ENCODE assay signal across 23 cellular contexts in the genomic region with DNA sequence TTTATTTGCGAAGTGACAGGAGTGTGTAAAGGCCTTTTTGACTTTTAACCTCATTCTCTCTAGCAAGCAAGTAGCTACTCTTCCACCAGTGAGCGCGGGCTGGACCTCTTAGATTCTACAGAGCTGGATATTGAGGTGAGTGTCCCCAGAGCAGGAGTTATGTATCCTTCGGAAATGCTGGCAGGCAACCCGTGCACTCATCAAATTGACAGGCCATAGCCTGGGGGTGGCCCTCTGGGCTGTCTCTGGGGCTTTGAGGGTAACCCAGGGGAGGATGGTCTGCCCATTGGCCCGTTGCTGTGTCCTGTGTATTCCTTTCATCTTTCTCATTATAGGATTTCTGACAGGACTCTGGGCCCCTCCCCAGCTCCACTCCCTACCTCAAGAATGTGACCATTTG. TPM values are rescaled to one million over a fixed set of nuclear protein-coding genes. Genes with fewer than 3 reads are reported as not detected.
A peak's percentile ranks its signal among the peaks of the same experiment; 100 is the strongest.
DNase-seq lines count a peak whose midpoint lies in the region; ATAC-seq and TF ChIP-seq lines count a peak whose summit lies in the region.
"Had no signal": no experiment of that assay in that cellular context is flagged by ENCODE, and none has a peak within 500 bp of the region (broad histone marks: within the 10 kb centered on the region; RNA-seq: fewer than 3 reads in every experiment).

No MANE protein-coding gene starts in this region.

- CTCF ChIA-PET in activated B cell treated with CpG ODN at 0.5 μM for 24 hours (lab: Charles Lee) = interaction anchor here (1.0 to 3.0 kb wide), 4 partner anchors 11 to 83 kb away, joined by 3 to 13 read pairs (median 3); no protein-coding TSS in a partner anchor

- no peaks in the 10 kb centered on the region for H3K27me3 ChIP-seq in breast epithelium

- peaks cover 75% of the 10 kb centered on the region for H3K4me1 Mint-ChIP-seq in activated naive CD4-positive, alpha-beta T cell treated with anti-CD3 and anti-CD28 coated beads, Interleukin-2, amount 50 U/mL, for 24 hours
- peaks cover 89% of the 10 kb centered on the region for H3K4me1 Mint-ChIP-seq in activated B cell treated with CpG ODN at 0.5 μM for 24 hours
- H3K4me1 Mint-ChIP-seq in naive thymus-derived CD8-positive, alpha-beta T cell = peaks cover 42 to 86% (median 78%) of the 10 kb centered on the region in 4 donors

- H3K9me3 ChIP-seq in breast epithelium = no peaks in the 10 kb centered on the region
- H3K9me3 ChIP-seq: SJSA1 had no signal

- TF ChIP-seq CTCF in activated B cell treated with CpG ODN at 0.5 μM for 24 hours (IDR thresholded peaks at IDR 0.05) = no peak
- TF ChIP-seq CTCF in breast epithelium (IDR thresholded peaks at IDR 0.05) = no peak

- H3K4me3 Mint-ChIP-seq in activated naive CD4-positive, alpha-beta T cell treated with anti-CD3 and anti-CD28 coated beads, Interleukin-2, amount 50 U/mL, for 24 hours = no peak overlapping the region
- peak overlapping the region; percentile 32 for H3K4me3 Mint-ChIP-seq in activated B cell treated with CpG ODN at 0.5 μM for 24 hours
- peak overlapping the region in 1 of 10 donors; percentile 38 for H3K4me3 Mint-ChIP-seq in naive thymus-derived CD8-positive, alpha-beta T cell
- H3K4me3 Mint-ChIP-seq: activated CD8-positive, alpha-beta T cell treated with anti-CD3 and anti-CD28 coated beads, Interleukin-2, amount 10 ng/mL, durations not matched to agents 7 days and 5 days; mesothelial cell of epicardium; T-helper 2 cell treated with Interferon-gamma antibody and Interleukin-4, amounts not matched to agents 5 μg/mL and 100 μg/mL, for 36 hours had no signal

- H3K4me1 ChIP-seq in breast epithelium = no peaks in the 10 kb centered on the region
- H3K4me1 ChIP-seq: SJSA1 had no signal

- H3K36me3 ChIP-seq in breast epithelium = no peaks in the 10 kb centered on the region
- H3K36me3 ChIP-seq: SJSA1 had no signal

- H3K27ac ChIP-seq in breast epithelium = no peak overlapping the region
- H3K27ac ChIP-seq: SJSA1 had no signal

- H3K27me3 Mint-ChIP-seq in activated naive CD4-positive, alpha-beta T cell treated with anti-CD3 and anti-CD28 coated beads, Interleukin-2, amount 50 U/mL, for 24 hours = no peaks in the 10 kb centered on the region
- H3K27me3 Mint-ChIP-seq in activated B cell treated with CpG ODN at 0.5 μM for 24 hours = no peaks in the 10 kb centered on the region
- no peaks in the 10 kb centered on the region for H3K27me3 Mint-ChIP-seq in naive thymus-derived CD8-positive, alpha-beta T cell

- H3K9me3 Mint-ChIP-seq in activated naive CD4-positive, alpha-beta T cell treated with anti-CD3 and anti-CD28 coated beads, Interleukin-2, amount 50 U/mL, for 24 hours = no peaks in the 10 kb centered on the region
- H3K9me3 Mint-ChIP-seq in activated B cell treated with CpG ODN at 0.5 μM for 24 hours = no peaks in the 10 kb centered on the region
- no peaks in the 10 kb centered on the region for H3K9me3 Mint-ChIP-seq in naive thymus-derived CD8-positive, alpha-beta T cell
- H3K9me3 Mint-ChIP-seq: mesothelial cell of epicardium; T-helper 2 cell treated with Interferon-gamma antibody and Interleukin-4, amounts not matched to agents 5 μg/mL and 100 μg/mL, for 36 hours had no signal

- POLR2A ChIA-PET in activated B cell treated with CpG ODN at 0.5 μM for 24 hours (lab: Charles Lee) = interaction anchor here (0.9 to 2.0 kb wide), 4 partner anchors 13 to 22 kb away, joined by 3 to 9 read pairs (median 4); no protein-coding TSS in a partner anchor
- POLR2A ChIA-PET in naive thymus-derived CD8-positive, alpha-beta T cell (lab: Charles Lee) = interaction anchor here (0.6 to 3.0 kb wide), 3 partner anchors 65 to 747 kb away, joined by 3 to 10 read pairs (median 5); partner anchors contain the start of gene LAMTOR4

- no peak overlapping the region for H3K4me3 ChIP-seq in breast epithelium
- H3K4me3 ChIP-seq: SJSA1 had no signal

- H3K36me3 Mint-ChIP-seq in activated naive CD4-positive, alpha-beta T cell treated with anti-CD3 and anti-CD28 coated beads, Interleukin-2, amount 50 U/mL, for 24 hours = peaks cover 2% of the 10 kb centered on the region
- peaks cover 4% of the 10 kb centered on the region for H3K36me3 Mint-ChIP-seq in activated B cell treated with CpG ODN at 0.5 μM for 24 hours (ENCODE audit: low read depth)
- no peaks in the 10 kb centered on the region for H3K36me3 Mint-ChIP-seq in naive thymus-derived CD8-positive, alpha-beta T cell
- H3K36me3 Mint-ChIP-seq: mesothelial cell of epicardium had no signal

- intact Hi-C loops in activated B cell treated with CpG ODN at 0.5 μM for 24 hours (cut with micrococcal nuclease) (loop anchor here (5.0 kb wide), 1 partner anchor 36 kb away; the partner anchor contains the start of genes GPC2 and STAG3), breast epithelium (cut with DNase I; ENCODE audit: low total_unique reads) (no loop called here)

- peak overlapping the region; percentile 62 for H3K27ac Mint-ChIP-seq in activated naive CD4-positive, alpha-beta T cell treated with anti-CD3 and anti-CD28 coated beads, Interleukin-2, amount 50 U/mL, for 24 hours
- peak overlapping the region; percentile 74 for H3K27ac Mint-ChIP-seq in activated B cell treated with CpG ODN at 0.5 μM for 24 hours
- H3K27ac Mint-ChIP-seq in naive thymus-derived CD8-positive, alpha-beta T cell = peak overlapping the region; percentile 75 to 97 (median 88)
- H3K27ac Mint-ChIP-seq: mesothelial cell of epicardium had no signal

- ATAC-seq in activated B cell treated with CpG ODN at 0.5 μM for 24 hours (ENCODE audit: low read depth) (no peak), GM21390 (IDR thresholded peaks at IDR 0.05; ENCODE audit: unreplicated experiment) (no peak)
- ATAC-seq in naive thymus-derived CD8-positive, alpha-beta T cell = no peak
- ATAC-seq: activated CD8-positive, alpha-beta T cell treated with anti-CD3 and anti-CD28 coated beads, Interleukin-2, amount 10 ng/mL, durations not matched to agents 7 days and 5 days had no signal

- TF ChIP-seq POLR2A in breast epithelium (IDR thresholded peaks at IDR 0.05) = no peak

- no peak for DNase-seq in activated naive CD4-positive, alpha-beta T cell treated with Interleukin-2 at 50 U/mL for 16 hours
- DNase-seq in activated B cell treated with CpG ODN at 0.5 μM for 24 hours (no peak), breast epithelium (ENCODE audit: low spot score in 2 of 2) (no peak), SHP77 (lab: John Stamatoyannopoulos, UW) (no peak), NCI-H2029 (lab: John Stamatoyannopoulos, UW) (no peak)
- no peak for DNase-seq in naive thymus-derived CD8-positive, alpha-beta T cell
- DNase-seq: ACHN; activated T-cell treated with anti-CD3 and anti-CD28 coated beads, Interleukin-2, amount 50 U/mL, for 48 hours; cortex of kidney; head of caudate nucleus; NCI-H1694 treated with DMSO at 0.1 percent for 48 hours; NCI-H226; NCI-H774; OCI-M1; stimulated activated CD4-positive, alpha-beta T cell treated with anti-CD3 and anti-CD28 coated beads, Interleukin-4, amount 100 ng/mL, for 4 hours had no signal

RNA-seq across cellular contexts. Expression of gene PVRIG, which starts 6.1 kb away (rescaled TPM):
- total RNA-seq in activated B cell treated with CpG ODN at 0.5 μM for 24 hours (17.1 and 20.0 TPM in 2 replicates), breast epithelium (1 to 10 TPM in 1 of 3 donors, under 1 TPM in 2; 0.32 to 1.2 (median 0.66) TPM)
- 10 to 100 TPM; 81.5 to 83.8 TPM for total RNA-seq in naive thymus-derived CD8-positive, alpha-beta T cell
- polyA plus RNA-seq in naive thymus-derived CD8-positive, alpha-beta T cell = 10 to 100 TPM; 79.1 to 85.4 (median 84.7) TPM
- total RNA-seq: H4, mesothelial cell of epicardium, pulmonary artery endothelial cell had no signal

RNA-seq across cellular contexts. Expression of gene STAG3, which starts 36.0 kb away (rescaled TPM):
- total RNA-seq in activated B cell treated with CpG ODN at 0.5 μM for 24 hours = 41.3 and 42.4 TPM in 2 replicates
- 10 to 100 TPM; 12.0 to 12.1 TPM for total RNA-seq in naive thymus-derived CD8-positive, alpha-beta T cell
- 1 to 10 TPM; 6.0 to 8.6 (median 6.9) TPM for polyA plus RNA-seq in naive thymus-derived CD8-positive, alpha-beta T cell
- 1 to 10 TPM in 2 of 3 donors, under 1 TPM in 1; 0.80 to 3.3 (median 1.3) TPM for total RNA-seq in breast epithelium

RNA-seq across cellular contexts. Expression of gene GPC2, which starts 36.5 kb away (rescaled TPM):
- 5.0 and 5.1 TPM in 2 replicates for total RNA-seq in activated B cell treated with CpG ODN at 0.5 μM for 24 hours
- total RNA-seq in naive thymus-derived CD8-positive, alpha-beta T cell = 10 to 100 TPM; 39.0 to 40.1 TPM
- polyA plus RNA-seq in naive thymus-derived CD8-positive, alpha-beta T cell = 1 to 10 TPM in 1 of 3 donors, under 1 TPM in 2; 0.09 to 1.1 (median 0.42) TPM
- total RNA-seq in breast epithelium = 1 to 10 TPM; 1.4 to 3.6 (median 3.4) TPM

RNA-seq across cellular contexts. Expression of gene GAL3ST4, which starts 45.3 kb away (rescaled TPM):
- total RNA-seq in activated B cell treated with CpG ODN at 0.5 μM for 24 hours (0.10 and 1.2 TPM in 2 replicates), breast epithelium (1 to 10 TPM in 2 of 3 donors, under 1 TPM in 1; 0.98 to 2.5 (median 1.9) TPM)
- total RNA-seq in naive thymus-derived CD8-positive, alpha-beta T cell = 10 to 100 TPM; 37.0 to 39.1 TPM
- 1 to 10 TPM; 4.0 to 6.5 (median 5.4) TPM for polyA plus RNA-seq in naive thymus-derived CD8-positive, alpha-beta T cell

RNA-seq across cellular contexts. Expression of gene TRAPPC14, which starts 55.1 kb away (rescaled TPM):
- total RNA-seq in activated B cell treated with CpG ODN at 0.5 μM for 24 hours = 55.7 and 65.3 TPM in 2 replicates
- total RNA-seq in naive thymus-derived CD8-positive, alpha-beta T cell = 100 to 1,000 TPM; 103 to 109 TPM
- 1 to 10 TPM; 2.1 to 4.5 (median 2.4) TPM for polyA plus RNA-seq in naive thymus-derived CD8-positive, alpha-beta T cell
- total RNA-seq in breast epithelium = 10 to 100 TPM in 2 of 3 donors, 1 to 10 TPM in 1; 3.4 to 16.1 (median 12.6) TPM
